In the genomic region with DNA sequence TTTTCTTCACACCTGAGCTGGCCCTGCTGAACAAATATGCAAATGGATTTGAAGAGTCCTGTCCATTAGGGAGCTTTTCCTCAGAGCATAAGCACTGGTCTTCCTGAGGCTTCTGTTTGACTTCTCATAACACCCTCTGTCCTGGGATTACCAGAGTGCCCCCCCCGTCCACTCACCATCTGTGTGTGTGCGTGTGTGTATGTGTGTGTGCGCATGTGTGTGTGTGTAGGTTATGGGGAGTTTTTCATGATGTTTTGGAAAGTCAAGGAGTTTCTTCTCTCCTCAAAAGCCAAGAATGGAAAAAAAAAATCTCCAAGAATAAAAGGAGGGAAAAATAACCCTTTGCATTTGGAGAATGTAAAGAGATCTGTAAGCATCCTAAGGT, we compare ENCODE assay signal across 13 cellular contexts. TPM values are rescaled to one million over a fixed set of nuclear protein-coding genes. Genes with fewer than 3 reads are reported as not detected.
DNase-seq lines count a peak whose midpoint lies in the region; ATAC-seq and TF ChIP-seq lines count a peak whose summit lies in the region.
"Had no signal": no experiment of that assay in that cellular context is flagged by ENCODE, and none has a peak within 500 bp of the region (broad histone marks: within the 10 kb centered on the region; RNA-seq: fewer than 3 reads in every experiment).

No MANE protein-coding gene starts in this region.

- dilution Hi-C loops in IMR-90 (cut with HindIII; ENCODE audit: low sequenced_read_pairs, unreplicated experiment): no loop called here

- H3K56ac ChIP-seq in IMR-90 (ENCODE audit: extremely low read depth, insufficient read depth, low read length): no peak overlapping the region

- DNase-seq in CD8-positive, alpha-beta memory T cell: no peak
- peak; percentile 25 for DNase-seq in IMR-90
- no peak for DNase-seq in glutamatergic neuron
- no peak for DNase-seq in NCI-H345 treated with DMSO at 0.1 percent for 48 hours (lab: John Stamatoyannopoulos, UW; ENCODE audit: unreplicated experiment)
- DNase-seq in BE2C: no peak
- DNase-seq: activated CD8-positive, alpha-beta memory T cell treated with anti-CD3 and anti-CD28 coated beads, Interleukin-2, amount 10 ng/mL, durations not matched to agents 7 days and 5 days; activated naive CD4-positive, alpha-beta T cell treated with anti-CD3 and anti-CD28 coated beads, Interleukin-2, amount 50 U/mL, for 16 hours; Caco-2; HFFc6; NCI-H226; stimulated activated naive CD8-positive, alpha-beta T cell treated with anti-CD3 and anti-CD28 coated beads, Interleukin-15, Interleukin-2, amounts not matched to agents 100 U/mL and 50 U/mL, for 24 hours had no signal

- no TSS peak for BruUV-seq in IMR-90 (replicated peaks; lab: Mats Ljungman, UMichigan)

- peak overlapping the region in 6 of 7 donors; percentile 23 to 81 (median 33) for H3K4me3 Mint-ChIP-seq in CD8-positive, alpha-beta memory T cell
- H3K4me3 Mint-ChIP-seq in glutamatergic neuron (ENCODE audit: unreplicated experiment): peak overlapping the region; percentile 30
- H3K4me3 Mint-ChIP-seq: activated CD8-positive, alpha-beta memory T cell treated with anti-CD3 and anti-CD28 coated beads, Interleukin-2, amount 10 ng/mL, durations not matched to agents 7 days and 5 days; HFFc6 had no signal

- no peak overlapping the region for H3K18ac ChIP-seq in IMR-90 (ENCODE audit: low read depth, low read length)

- H4K8ac ChIP-seq in IMR-90 (ENCODE audit: low read depth in 2 of 2, low read length in 2 of 2): no peak overlapping the region

- no peak overlapping the region for H3K4me2 ChIP-seq in IMR-90 (ENCODE audit: low read depth, low read length)

- no peak overlapping the region for H2BK5ac ChIP-seq in IMR-90 (ENCODE audit: low read depth, low read length, poor library complexity, severe bottlenecking)

- in situ Hi-C loops in IMR-90 (cut with MboI; ENCODE audit: low sequenced_read_pairs): loop anchor here (10.0 kb wide), 1 partner anchor 101 kb away; no protein-coding TSS in a partner anchor

- H2AK5ac ChIP-seq in IMR-90 (ENCODE audit: low read depth, low read length): peak overlapping the region; percentile 67; the same call in 1 of the 2 replicates

- peaks cover 0 to 6% (median 6%) of the 10 kb centered on the region in 3 donors for H3K4me1 Mint-ChIP-seq in CD8-positive, alpha-beta memory T cell
- H3K4me1 Mint-ChIP-seq in glutamatergic neuron (ENCODE audit: low read depth, unreplicated experiment): no peaks in the 10 kb centered on the region

- H2AK9ac ChIP-seq in IMR-90 (replicated peaks; ENCODE audit: low read depth, low read length, poor library complexity): no peak overlapping the region

- H3K9ac ChIP-seq in IMR-90 (ENCODE audit: low read depth, low read length): no peak overlapping the region
- H3K9ac ChIP-seq in rectal smooth muscle tissue (ENCODE audit: low read length): no peak overlapping the region

- intact Hi-C loops in IMR-90 (cut with micrococcal nuclease): no loop called here

- H4K5ac ChIP-seq in IMR-90 (ENCODE audit: low read depth, low read length): no peak overlapping the region; the same call in 1 of the 2 replicates

- no peaks in the 10 kb centered on the region for H3K4me1 ChIP-seq in CD8-positive, alpha-beta memory T cell (ENCODE audit: insufficient read depth, low read length)
- H3K4me1 ChIP-seq in IMR-90 (ENCODE audit: control insufficient read depth, insufficient read depth, low read length): peaks cover 24% of the 10 kb centered on the region
- peaks cover 15% of the 10 kb centered on the region for H3K4me1 ChIP-seq in rectal smooth muscle tissue (ENCODE audit: control insufficient read depth, insufficient read depth, low read length)
- H3K4me1 ChIP-seq in BE2C: peaks cover 7% of the 10 kb centered on the region

- H4K91ac ChIP-seq in IMR-90 (ENCODE audit: insufficient read depth, low read depth, low read length): 0 out of 2 replicates have a peak overlapping the region, but pooled peaks have one; percentile 84

- ATAC-seq in IMR-90 (ENCODE audit: low read depth) (no peak), GM21723 (IDR thresholded peaks at IDR 0.05; ENCODE audit: unreplicated experiment) (no peak)
- ATAC-seq: activated CD8-positive, alpha-beta memory T cell treated with anti-CD3 and anti-CD28 coated beads, Interleukin-2, amount 10 ng/mL, durations not matched to agents 7 days and 5 days; stimulated activated naive CD8-positive, alpha-beta T cell treated with anti-CD3 and anti-CD28 coated beads, Interleukin-15, Interleukin-2, amounts not matched to agents 100 U/mL and 50 U/mL, for 24 hours had no signal

- H3K23ac ChIP-seq in IMR-90 (ENCODE audit: low read depth, low read length): no peak overlapping the region

- H4K20me1 ChIP-seq in IMR-90 (ENCODE audit: insufficient read depth, low read length): no peaks in the 10 kb centered on the region

- peaks cover 8% of the 10 kb centered on the region for H3K27me3 ChIP-seq in CD8-positive, alpha-beta memory T cell (ENCODE audit: insufficient read depth, low read length, poor library complexity, severe bottlenecking)
- no peaks in the 10 kb centered on the region; the same call in 1 of the 2 replicates for H3K27me3 ChIP-seq in IMR-90 (ENCODE audit: control insufficient read depth, insufficient read depth, low read length)
- no peaks in the 10 kb centered on the region for H3K27me3 ChIP-seq in rectal smooth muscle tissue (ENCODE audit: control insufficient read depth, insufficient read depth, low read length)
- H3K27me3 ChIP-seq in BE2C: no peaks in the 10 kb centered on the region

- H3K4me3 ChIP-seq in CD8-positive, alpha-beta memory T cell (ENCODE audit: low read length): no peak overlapping the region
- no peak overlapping the region for H3K4me3 ChIP-seq in IMR-90 (ENCODE audit: insufficient read depth, low read depth, low read length)
- H3K4me3 ChIP-seq in rectal smooth muscle tissue (ENCODE audit: low read length): no peak overlapping the region
- no peak overlapping the region for H3K4me3 ChIP-seq in BE2C (ENCODE audit: low read depth, low read length)

- no peak overlapping the region for H2AFZ ChIP-seq in IMR-90 (replicated peaks; ENCODE audit: low read length, poor library complexity)

- no peak for TF ChIP-seq POLR2A in IMR-90 (IDR thresholded peaks at IDR 0.05; ENCODE audit: low read depth, low read length)

- H3K9me3 Mint-ChIP-seq in CD8-positive, alpha-beta memory T cell: peaks cover 0 to 9% (median 2%) of the 10 kb centered on the region in 5 donors
- H3K9me3 Mint-ChIP-seq in glutamatergic neuron (ENCODE audit: unreplicated experiment): no peaks in the 10 kb centered on the region
- H3K9me3 Mint-ChIP-seq: HFFc6 had no signal

- peaks cover 17 to 37% of the 10 kb centered on the region in 2 donors for H3K27me3 Mint-ChIP-seq in CD8-positive, alpha-beta memory T cell
- H3K27me3 Mint-ChIP-seq in glutamatergic neuron (ENCODE audit: unreplicated experiment): peaks cover 6% of the 10 kb centered on the region

- H2BK120ac ChIP-seq in IMR-90 (ENCODE audit: low read depth, low read length): peak overlapping the region; percentile 65; the same call in 1 of the 2 replicates

- H3K27ac ChIP-seq in CD8-positive, alpha-beta memory T cell (ENCODE audit: low read depth, low read length): no peak overlapping the region
- H3K27ac ChIP-seq in IMR-90 (ENCODE audit: insufficient read depth, low read length) (no peak overlapping the region), rectal smooth muscle tissue (ENCODE audit: low read depth, low read length) (peak overlapping the region; percentile 86)

- no peak overlapping the region for H2BK15ac ChIP-seq in IMR-90 (ENCODE audit: low read depth, low read length)

- TF ChIP-seq CTCF in IMR-90 (conservative IDR thresholded peaks at IDR 0.05; ENCODE audit: low read depth, low read length) (no peak), glutamatergic neuron (IDR thresholded peaks at IDR 0.05; ENCODE audit: partially characterized antibody, unreplicated experiment) (no peak), BE2C (IDR thresholded peaks at IDR 0.05; ENCODE audit: low read depth, low read length) (no peak)

- H3K27ac Mint-ChIP-seq in CD8-positive, alpha-beta memory T cell: no peak overlapping the region
- H3K27ac Mint-ChIP-seq in glutamatergic neuron (ENCODE audit: unreplicated experiment): no peak overlapping the region
- H3K27ac Mint-ChIP-seq: activated CD8-positive, alpha-beta memory T cell treated with anti-CD3 and anti-CD28 coated beads, Interleukin-2, amount 10 ng/mL, durations not matched to agents 7 days and 5 days; HFFc6 had no signal

- 0 out of 2 replicates have a peak overlapping the region, but pooled peaks have one; percentile 68 for H2BK20ac ChIP-seq in IMR-90 (ENCODE audit: low read depth, low read length)

- no peak for TF ChIP-seq RAD21 in IMR-90 (IDR thresholded peaks at IDR 0.05; ENCODE audit: low read length)

- H3K4ac ChIP-seq in IMR-90 (ENCODE audit: low read depth, low read length): no peak overlapping the region; the same call in 1 of the 2 replicates

- no peaks in the 10 kb centered on the region for H3K36me3 Mint-ChIP-seq in CD8-positive, alpha-beta memory T cell
- H3K36me3 Mint-ChIP-seq in glutamatergic neuron (ENCODE audit: unreplicated experiment): no peaks in the 10 kb centered on the region
- H3K36me3 Mint-ChIP-seq: activated CD8-positive, alpha-beta memory T cell treated with anti-CD3 and anti-CD28 coated beads, Interleukin-2, amount 10 ng/mL, durations not matched to agents 7 days and 5 days had no signal

- POLR2A ChIA-PET in CD8-positive, alpha-beta memory T cell (lab: Charles Lee): no interaction called here
- POLR2A ChIA-PET in IMR-90 (lab: Charles Lee; ENCODE audit: unreplicated experiment): no interaction called here

- H3K9me1 ChIP-seq in IMR-90 (ENCODE audit: insufficient read depth, low read length): peaks cover 6% of the 10 kb centered on the region

- WGBS in IMR-90 (ENCODE audit: extremely low coverage in 2 of 2, insufficient read length in 1 of 2), 2 experiments: no CpG with 5 or more reads among the region's 3 CpGs

- no peaks in the 10 kb centered on the region for H3K9me3 ChIP-seq in CD8-positive, alpha-beta memory T cell (ENCODE audit: low read length)
- H3K9me3 ChIP-seq in IMR-90 (ENCODE audit: control insufficient read depth, insufficient read depth, low read length) (peaks cover 3% of the 10 kb centered on the region), BE2C (no peaks in the 10 kb centered on the region)
- H3K9me3 ChIP-seq: Caco-2 had no signal

- CTCF ChIA-PET in CD8-positive, alpha-beta memory T cell (lab: Charles Lee): no interaction called here
- CTCF ChIA-PET in IMR-90 (lab: Yijun Ruan, JAX): interaction anchor here (0.6 kb wide), 1 partner anchor 1843 kb away, joined by 3 read pairs; no protein-coding TSS in a partner anchor

- H3K14ac ChIP-seq in IMR-90 (replicated peaks; ENCODE audit: low read depth, low read length): no peak overlapping the region

- H3K36me3 ChIP-seq in CD8-positive, alpha-beta memory T cell (ENCODE audit: insufficient read depth, low read length): no peaks in the 10 kb centered on the region
- H3K36me3 ChIP-seq in IMR-90 (ENCODE audit: control insufficient read depth, insufficient read depth, low read length): no peaks in the 10 kb centered on the region
- H3K36me3 ChIP-seq in rectal smooth muscle tissue (ENCODE audit: control insufficient read depth, insufficient read depth, low read length): no peaks in the 10 kb centered on the region
- H3K36me3 ChIP-seq in BE2C: no peaks in the 10 kb centered on the region

- H3K79me1 ChIP-seq in IMR-90 (ENCODE audit: low read depth in 1 of 2, low read length in 2 of 2): no peaks in the 10 kb centered on the region

RNA-seq across cellular contexts. Expression of gene COMTD1, which starts 57.7 kb away (rescaled TPM):
- total RNA-seq in CD8-positive, alpha-beta memory T cell: 10 to 100 TPM; 43.9 to 47.9 TPM
- 23.2 TPM for polyA plus RNA-seq in CD8-positive, alpha-beta memory T cell
- total RNA-seq in IMR-90 (2012; rRNA removed) (1.4 and 1.6 TPM in 2 replicates), glutamatergic neuron (ENCODE audit: unreplicated experiment) (14.2 TPM)
- 6.4 and 9.5 TPM in 2 replicates for polyA plus RNA-seq in IMR-90 (2012; rRNA removed)
- 10.7 and 12.1 TPM in 2 replicates for polyA plus RNA-seq in IMR-90 (2012; cell fraction: cytosol; rRNA removed)
- polyA plus RNA-seq in IMR-90 (2012; cell fraction: nucleus; rRNA removed; ENCODE audit: low replicate concordance): 22.0 and 64.6 TPM in 2 replicates
- 14.0 TPM for polyA plus RNA-seq in BE2C (2012; ENCODE audit: insufficient read depth, insufficient read length, low read depth)
